8 cellular contexts compared by ENCODE assay signal in the genomic region with DNA sequence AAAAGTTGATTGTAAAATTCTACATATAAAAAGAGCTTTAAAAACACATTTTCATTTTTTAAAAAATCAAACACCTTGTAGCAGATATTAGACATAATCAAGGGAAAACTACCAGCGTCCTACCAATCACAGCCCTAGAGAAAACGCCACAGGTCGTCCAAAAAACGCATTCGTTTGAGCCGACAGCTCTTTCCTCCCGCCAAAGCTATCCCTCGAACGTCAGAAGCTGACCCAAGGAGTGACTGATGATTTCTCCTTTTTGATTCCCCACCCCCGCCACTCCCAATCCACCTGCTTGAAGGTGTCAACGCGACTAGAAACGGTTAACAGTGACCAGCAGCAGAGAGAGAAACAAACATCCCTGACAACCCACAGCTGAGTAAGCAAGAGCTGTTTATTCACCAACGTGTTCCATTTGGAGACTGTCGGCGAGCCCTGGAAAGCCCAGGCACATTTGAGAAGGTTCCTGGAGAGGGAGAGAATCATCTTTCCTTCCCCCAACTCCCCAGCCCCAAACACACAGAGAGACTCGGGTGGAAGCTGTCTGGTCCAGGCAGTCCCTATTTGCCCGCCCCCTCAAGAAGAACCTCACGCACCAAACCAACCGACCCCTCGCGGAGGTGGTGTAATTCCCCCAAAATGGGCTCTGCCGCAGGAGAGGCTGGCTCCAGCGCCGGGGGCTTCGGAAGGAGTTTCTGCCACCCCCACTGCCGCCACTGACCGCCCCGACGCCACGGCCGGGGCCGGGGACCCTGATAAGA. TPM values are rescaled to one million over a fixed set of nuclear protein-coding genes. Genes with fewer than 3 reads are reported as not detected.
A peak's percentile ranks its signal among the peaks of the same experiment; 100 is the strongest.
DNase-seq lines count a peak whose midpoint lies in the region; ATAC-seq and TF ChIP-seq lines count a peak whose summit lies in the region.

No MANE protein-coding gene starts in this region.

- H2AFZ ChIP-seq in OCI-LY7 (ENCODE audit: low read length), result peak overlapping the region; percentile 80

- BruUV-seq in OCI-LY7 (replicated peaks; lab: Mats Ljungman, UMichigan), result no TSS peak

- CTCF ChIA-PET in OCI-LY7 (lab: Charles Lee; ENCODE audit: unreplicated experiment), result interaction anchor here (0.6 to 1.0 kb wide), 2 partner anchors 11 to 216 kb away, joined by 3 to 4 read pairs; no protein-coding TSS in a partner anchor

- H3K4me1 Mint-ChIP-seq in activated naive CD8-positive, alpha-beta T cell treated with anti-CD3 and anti-CD28 coated beads, Interleukin-2, amount 50 U/mL, for 24 hours, result peaks cover 32% of the 10 kb centered on the region

- H3K9me3 ChIP-seq in BLaER1 (no peaks in the 10 kb centered on the region), OCI-LY7 (ENCODE audit: low read length) (no peaks in the 10 kb centered on the region), heart left ventricle (no peaks in the 10 kb centered on the region), ovary (no peaks in the 10 kb centered on the region)

- TF ChIP-seq CTCF in OCI-LY7 (conservative IDR thresholded peaks at IDR 0.05; ENCODE audit: low read length) (no peak), heart left ventricle (IDR thresholded peaks at IDR 0.05) (no peak), ovary (IDR thresholded peaks at IDR 0.05) (no peak)

- no peaks in the 10 kb centered on the region for H3K9me3 Mint-ChIP-seq in activated naive CD8-positive, alpha-beta T cell treated with anti-CD3 and anti-CD28 coated beads, Interleukin-2, amount 50 U/mL, for 24 hours

- peak overlapping the region; percentile 87 for H3K4me3 ChIP-seq in BLaER1
- H3K4me3 ChIP-seq in OCI-LY7 (ENCODE audit: low read depth, low read length, poor library complexity, severe bottlenecking), result peak overlapping the region; percentile 100
- H3K4me3 ChIP-seq in heart left ventricle, result peak overlapping the region; percentile 68 to 99 (median 93)
- peak overlapping the region; percentile 80 for H3K4me3 ChIP-seq in ovary

- H3K27ac ChIP-seq in BLaER1 (peak overlapping the region; percentile 97), OCI-LY7 (ENCODE audit: low read depth, low read length, poor library complexity, severe bottlenecking) (no peak overlapping the region), heart left ventricle (peak overlapping the region; percentile 83 to 99 (median 96)), ovary (peak overlapping the region; percentile 86 to 93)

- H3K36me3 ChIP-seq in BLaER1 (peaks cover 24% of the 10 kb centered on the region), OCI-LY7 (ENCODE audit: insufficient read depth, low read length) (peaks cover 19% of the 10 kb centered on the region), heart left ventricle (peaks cover 0 to 18% (median 10%) of the 10 kb centered on the region in 9 donors), ovary (no peaks in the 10 kb centered on the region)

- H3K27me3 Mint-ChIP-seq in activated naive CD8-positive, alpha-beta T cell treated with anti-CD3 and anti-CD28 coated beads, Interleukin-2, amount 50 U/mL, for 24 hours, result no peaks in the 10 kb centered on the region

- 0 to 1% (median 1%) methylated on average over 28 to 33 of the region's 33 CpGs for WGBS in heart left ventricle, 4 donors
- 0 to 1% (median 1%) methylated on average over 33 of the region's 33 CpGs for WGBS in ovary, 3 donors

- peaks cover 37% of the 10 kb centered on the region for H4K20me1 ChIP-seq in BLaER1
- H4K20me1 ChIP-seq in OCI-LY7 (ENCODE audit: insufficient read depth, low read length), result peaks cover 9% of the 10 kb centered on the region; the same call in 1 of the 2 replicates

- ATAC-seq in GM18907 (IDR thresholded peaks at IDR 0.05; ENCODE audit: unreplicated experiment), result peak; percentile 25
- ATAC-seq in HG03442 (IDR thresholded peaks at IDR 0.05; ENCODE audit: unreplicated experiment), result peak; percentile 5
- ATAC-seq in activated naive CD8-positive, alpha-beta T cell treated with anti-CD3 and anti-CD28 coated beads, Interleukin-2, amount 50 U/mL, for 24 hours, result no peak
- peak; percentile 9 to 41 (median 30) for ATAC-seq in heart left ventricle

- TF ChIP-seq POLR2A in heart left ventricle (IDR thresholded peaks at IDR 0.05) (no peak), ovary (IDR thresholded peaks at IDR 0.05) (no peak)

- intact Hi-C loops in OCI-LY7 (cut with micrococcal nuclease; ENCODE audit: unreplicated experiment), result loop anchor here (5.0 kb wide), 2 partner anchors 108 to 282 kb away; a partner anchor contains a TSS
- intact Hi-C loops in heart left ventricle (cut with DNase I), result loop anchor here (2.0 to 10.0 kb wide), 10 partner anchors 48 to 203 kb away; no protein-coding TSS in a partner anchor
- intact Hi-C loops in ovary (cut with DNase I), result loop anchor here in 1 of 4 donors (5.0 to 10.0 kb wide), 2 partner anchors 145 to 203 kb away; no protein-coding TSS in a partner anchor

- POLR2A ChIA-PET in OCI-LY7 (lab: Charles Lee), result interaction anchor here (0.6 to 1.8 kb wide), 14 partner anchors 9 to 1377 kb away, joined by 3 to 13 read pairs (median 4); a partner anchor contains a TSS

- H3K27ac Mint-ChIP-seq in activated naive CD8-positive, alpha-beta T cell treated with anti-CD3 and anti-CD28 coated beads, Interleukin-2, amount 50 U/mL, for 24 hours, result peak overlapping the region; percentile 83

- H3K36me3 Mint-ChIP-seq in activated naive CD8-positive, alpha-beta T cell treated with anti-CD3 and anti-CD28 coated beads, Interleukin-2, amount 50 U/mL, for 24 hours (ENCODE audit: low read depth), result peaks cover 8% of the 10 kb centered on the region

- H3K27me3 ChIP-seq in BLaER1 (no peaks in the 10 kb centered on the region), heart left ventricle (no peaks in the 10 kb centered on the region), ovary (no peaks in the 10 kb centered on the region)

- peaks cover 26% of the 10 kb centered on the region for H3K4me1 ChIP-seq in BLaER1
- H3K4me1 ChIP-seq in OCI-LY7 (ENCODE audit: insufficient read depth, low read length, poor library complexity, severe bottlenecking), result peaks cover 10% of the 10 kb centered on the region
- peaks cover 0 to 28% (median 12%) of the 10 kb centered on the region in 12 donors for H3K4me1 ChIP-seq in heart left ventricle
- H3K4me1 ChIP-seq in ovary (ENCODE audit: insufficient read depth), result peaks cover 3% of the 10 kb centered on the region

- no peak for TF ChIP-seq EP300 in ovary (IDR thresholded peaks at IDR 0.05)

- H3K4me2 ChIP-seq in BLaER1 (peak overlapping the region; percentile 91), OCI-LY7 (ENCODE audit: low read length) (peak overlapping the region; percentile 78)

- peaks cover 37% of the 10 kb centered on the region for H3K79me2 ChIP-seq in OCI-LY7 (ENCODE audit: insufficient read depth, low read depth, low read length)

- H3K9me2 ChIP-seq in OCI-LY7 (ENCODE audit: insufficient read depth, low read length), result no peaks in the 10 kb centered on the region

- peak overlapping the region; percentile 99 for H3K9ac ChIP-seq in BLaER1

- DNase-seq in OCI-LY7 (ENCODE audit: low spot score) (peak; percentile 16), heart left ventricle (peak in 3 of 5 donors; percentile 37 to 44 (median 40)), ovary (peak in 3 of 5 donors; percentile 22 to 60 (median 34)), T1000 (lab: John Stamatoyannopoulos, UW) (no peak)
- DNase-seq in activated naive CD8-positive, alpha-beta T cell treated with anti-CD3 and anti-CD28 coated beads, Interleukin-2, amount 50 U/mL, for 24 hours, result peak; percentile 14

- H3K4me3 Mint-ChIP-seq in activated naive CD8-positive, alpha-beta T cell treated with anti-CD3 and anti-CD28 coated beads, Interleukin-2, amount 50 U/mL, for 24 hours, result peak overlapping the region; percentile 89

RNA-seq across cellular contexts. Expression of a gene that starts 0.6 kb away (rescaled TPM):
- 0.26 and 0.66 TPM in 2 replicates for total RNA-seq in OCI-LY7 (2014; rRNA removed; shearing (Covaris generic))
- 2.9 and 3.2 TPM in 2 replicates for total RNA-seq in OCI-LY7 (2022)
- total RNA-seq in heart left ventricle, result 10 to 100 TPM in 5 of 9 donors, 1 to 10 TPM in 4; 6.2 to 17.2 (median 10.1) TPM
- 1 to 10 TPM; 1.5 to 3.4 TPM for polyA plus RNA-seq in heart left ventricle
- total RNA-seq in ovary, result 1 to 10 TPM; 4.8 to 6.6 (median 5.7) TPM
- polyA plus RNA-seq in ovary, result 1 to 10 TPM; 2.3 TPM

RNA-seq across cellular contexts. Expression of a gene that starts 0.7 kb away (rescaled TPM):
- 3.8 and 5.9 TPM in 2 replicates for total RNA-seq in OCI-LY7 (2014; rRNA removed; shearing (Covaris generic))
- 31.7 and 36.0 TPM in 2 replicates for total RNA-seq in OCI-LY7 (2022)
- total RNA-seq in heart left ventricle, result 10 to 100 TPM; 14.8 to 55.7 (median 29.4) TPM
- polyA plus RNA-seq in heart left ventricle, result 10 to 100 TPM; 11.8 to 39.4 TPM
- 10 to 100 TPM; 15.4 to 44.1 (median 36.4) TPM for total RNA-seq in ovary
- polyA plus RNA-seq in ovary, result 10 to 100 TPM; 21.8 to 30.0 TPM
